In genomic region chr5:154653764-154654483, GRCh38 we compare ENCODE assay signal across 9 cellular contexts.
DNase-seq lines count a peak whose midpoint lies in the region; ATAC-seq and TF ChIP-seq lines count a peak whose summit lies in the region.
"Had no signal": no experiment of that assay in that cellular context is flagged by ENCODE, and none has a peak within 500 bp of the region (broad histone marks: within the 10 kb centered on the region; RNA-seq: fewer than 3 reads in every experiment).

No MANE protein-coding gene starts in this region.

- H3K9me3 ChIP-seq in endodermal cell (ENCODE audit: control insufficient read depth, low read length): no peaks in the 10 kb centered on the region
- no peaks in the 10 kb centered on the region for H3K9me3 ChIP-seq in mucosa of descending colon
- H3K9me3 ChIP-seq in uterus: no peaks in the 10 kb centered on the region

- peak overlapping the region; percentile 34 for H3K4me3 Mint-ChIP-seq in activated naive CD4-positive, alpha-beta T cell treated with anti-CD3 and anti-CD28 coated beads for 36 hours
- no peak overlapping the region for H3K4me3 Mint-ChIP-seq in activated naive CD4-positive, alpha-beta T cell treated with anti-CD3 and anti-CD28 coated beads, Interleukin-2, amount 10 ng/mL, durations not matched to agents 7 days and 5 days
- no peak overlapping the region for H3K4me3 Mint-ChIP-seq in endodermal cell

- no peak for DNase-seq in activated naive CD4-positive, alpha-beta T cell treated with anti-CD3 and anti-CD28 coated beads for 36 hours
- DNase-seq in activated naive CD4-positive, alpha-beta T cell treated with anti-CD3 and anti-CD28 coated beads, Interleukin-2, amount 10 ng/mL, durations not matched to agents 7 days and 5 days: no peak
- DNase-seq in endodermal cell: peak; percentile 55
- DNase-seq in mucosa of descending colon: peak in 1 of 3 donors; percentile 52
- no peak for DNase-seq in uterus
- DNase-seq in MV-4-11 (lab: John Stamatoyannopoulos, UW): no peak
- DNase-seq: SHP77 treated with DMSO at 0.1 percent for 48 hours had no signal

- ATAC-seq in mucosa of descending colon (peak; percentile 21), HG03432 (IDR thresholded peaks at IDR 0.05; ENCODE audit: unreplicated experiment) (no peak), HG02852 (IDR thresholded peaks at IDR 0.05; ENCODE audit: unreplicated experiment) (no peak)

- intact Hi-C loops in activated naive CD4-positive, alpha-beta T cell treated with anti-CD3 and anti-CD28 coated beads for 36 hours (cut with micrococcal nuclease): no loop called here
- intact Hi-C loops in mucosa of descending colon (cut with DNase I, micrococcal nuclease) (loop anchor here (5.0 kb wide), 2 partner anchors 153 to 158 kb away; no protein-coding TSS in a partner anchor), uterus (cut with DNase I; ENCODE audit: low total_unique reads) (no loop called here)

- H3K4me1 Mint-ChIP-seq in activated naive CD4-positive, alpha-beta T cell treated with anti-CD3 and anti-CD28 coated beads for 36 hours (ENCODE audit: low read depth): peaks cover 10% of the 10 kb centered on the region
- peaks cover 14% of the 10 kb centered on the region for H3K4me1 Mint-ChIP-seq in activated naive CD4-positive, alpha-beta T cell treated with anti-CD3 and anti-CD28 coated beads, Interleukin-2, amount 10 ng/mL, durations not matched to agents 7 days and 5 days
- H3K4me1 Mint-ChIP-seq in endodermal cell: peaks cover 7% of the 10 kb centered on the region

- H3K27ac ChIP-seq in endodermal cell (ENCODE audit: low read depth, low read length): no peak overlapping the region
- H3K27ac ChIP-seq in uterus: peak overlapping the region; percentile 58 to 73

- no peaks in the 10 kb centered on the region for H3K27me3 ChIP-seq in endodermal cell (ENCODE audit: control insufficient read depth, insufficient read depth, low read length, poor library complexity, severe bottlenecking)
- H3K27me3 ChIP-seq in uterus: no peaks in the 10 kb centered on the region

- TF ChIP-seq POLR2A in uterus (IDR thresholded peaks at IDR 0.05): no peak

- no peak overlapping the region for H3K27ac Mint-ChIP-seq in activated naive CD4-positive, alpha-beta T cell treated with anti-CD3 and anti-CD28 coated beads for 36 hours
- H3K27ac Mint-ChIP-seq in activated naive CD4-positive, alpha-beta T cell treated with anti-CD3 and anti-CD28 coated beads, Interleukin-2, amount 10 ng/mL, durations not matched to agents 7 days and 5 days: no peak overlapping the region
- no peak overlapping the region for H3K27ac Mint-ChIP-seq in endodermal cell

- no peaks in the 10 kb centered on the region for H3K9me3 Mint-ChIP-seq in activated naive CD4-positive, alpha-beta T cell treated with anti-CD3 and anti-CD28 coated beads for 36 hours
- H3K9me3 Mint-ChIP-seq in activated naive CD4-positive, alpha-beta T cell treated with anti-CD3 and anti-CD28 coated beads, Interleukin-2, amount 10 ng/mL, durations not matched to agents 7 days and 5 days: no peaks in the 10 kb centered on the region
- H3K9me3 Mint-ChIP-seq in endodermal cell: no peaks in the 10 kb centered on the region

- WGBS in endodermal cell (ENCODE audit: insufficient coverage in 1 of 2, insufficient read length in 1 of 2), 2 experiments: 80 to 81% methylated on average over 1 to 4 of the region's 4 CpGs

- H3K27me3 Mint-ChIP-seq in activated naive CD4-positive, alpha-beta T cell treated with anti-CD3 and anti-CD28 coated beads for 36 hours (ENCODE audit: low read depth): no peaks in the 10 kb centered on the region
- H3K27me3 Mint-ChIP-seq in activated naive CD4-positive, alpha-beta T cell treated with anti-CD3 and anti-CD28 coated beads, Interleukin-2, amount 10 ng/mL, durations not matched to agents 7 days and 5 days: peaks cover 3% of the 10 kb centered on the region
- peaks cover under 1% of the 10 kb centered on the region for H3K27me3 Mint-ChIP-seq in endodermal cell (ENCODE audit: insufficient read depth)

- H3K4me3 ChIP-seq in endodermal cell (ENCODE audit: low read length) (no peak overlapping the region), mucosa of descending colon (no peak overlapping the region), uterus (no peak overlapping the region)

- peaks cover 6% of the 10 kb centered on the region for H3K4me1 ChIP-seq in endodermal cell (ENCODE audit: control insufficient read depth, insufficient read depth, low read length)
- peaks cover 6% of the 10 kb centered on the region for H3K4me1 ChIP-seq in mucosa of descending colon (ENCODE audit: low read depth)
- H3K4me1 ChIP-seq in uterus: no peaks in the 10 kb centered on the region

- no peak overlapping the region for H3K9ac ChIP-seq in endodermal cell (ENCODE audit: extremely low read depth, low read length, poor library complexity, severe bottlenecking)

- TF ChIP-seq CTCF in endodermal cell (conservative IDR thresholded peaks at IDR 0.05): no peak
- TF ChIP-seq CTCF in mucosa of descending colon (IDR thresholded peaks at IDR 0.05): no peak
- TF ChIP-seq CTCF in uterus (IDR thresholded peaks at IDR 0.05): no peak

- CTCF ChIA-PET in activated naive CD4-positive, alpha-beta T cell treated with anti-CD3 and anti-CD28 coated beads for 36 hours (lab: Charles Lee): interaction anchor here (0.6 to 0.8 kb wide), 2 partner anchors 79 to 398 kb away, joined by 3 to 7 read pairs; no protein-coding TSS in a partner anchor
- CTCF ChIA-PET in activated naive CD4-positive, alpha-beta T cell treated with anti-CD3 and anti-CD28 coated beads, Interleukin-2, amount 10 ng/mL, durations not matched to agents 7 days and 5 days (lab: Charles Lee): interaction anchor here (0.6 to 0.9 kb wide), 3 partner anchors 186 to 492 kb away, joined by 3 read pairs; no protein-coding TSS in a partner anchor

- H3K36me3 ChIP-seq in endodermal cell (ENCODE audit: control insufficient read depth, insufficient read depth, low read length) (no peaks in the 10 kb centered on the region), mucosa of descending colon (ENCODE audit: low read depth) (no peaks in the 10 kb centered on the region), uterus (no peaks in the 10 kb centered on the region)

- H3K36me3 Mint-ChIP-seq in activated naive CD4-positive, alpha-beta T cell treated with anti-CD3 and anti-CD28 coated beads for 36 hours (ENCODE audit: low read depth): no peaks in the 10 kb centered on the region
- H3K36me3 Mint-ChIP-seq in activated naive CD4-positive, alpha-beta T cell treated with anti-CD3 and anti-CD28 coated beads, Interleukin-2, amount 10 ng/mL, durations not matched to agents 7 days and 5 days: no peaks in the 10 kb centered on the region
- H3K36me3 Mint-ChIP-seq in endodermal cell (ENCODE audit: low read depth): no peaks in the 10 kb centered on the region

Comparison
In these comparisons a context has a peak if more than half of its experiments do, and no peak if none do; other contexts are left out.
1. intact Hi-C loops: an anchor here in mucosa of descending colon (5.0 kb wide); none called in activated naive CD4-positive, alpha-beta T cell treated with anti-CD3 and anti-CD28 coated beads for 36 hours and uterus.